Comparison of ENCODE assay signal across 1 cellular context in the genomic region with DNA sequence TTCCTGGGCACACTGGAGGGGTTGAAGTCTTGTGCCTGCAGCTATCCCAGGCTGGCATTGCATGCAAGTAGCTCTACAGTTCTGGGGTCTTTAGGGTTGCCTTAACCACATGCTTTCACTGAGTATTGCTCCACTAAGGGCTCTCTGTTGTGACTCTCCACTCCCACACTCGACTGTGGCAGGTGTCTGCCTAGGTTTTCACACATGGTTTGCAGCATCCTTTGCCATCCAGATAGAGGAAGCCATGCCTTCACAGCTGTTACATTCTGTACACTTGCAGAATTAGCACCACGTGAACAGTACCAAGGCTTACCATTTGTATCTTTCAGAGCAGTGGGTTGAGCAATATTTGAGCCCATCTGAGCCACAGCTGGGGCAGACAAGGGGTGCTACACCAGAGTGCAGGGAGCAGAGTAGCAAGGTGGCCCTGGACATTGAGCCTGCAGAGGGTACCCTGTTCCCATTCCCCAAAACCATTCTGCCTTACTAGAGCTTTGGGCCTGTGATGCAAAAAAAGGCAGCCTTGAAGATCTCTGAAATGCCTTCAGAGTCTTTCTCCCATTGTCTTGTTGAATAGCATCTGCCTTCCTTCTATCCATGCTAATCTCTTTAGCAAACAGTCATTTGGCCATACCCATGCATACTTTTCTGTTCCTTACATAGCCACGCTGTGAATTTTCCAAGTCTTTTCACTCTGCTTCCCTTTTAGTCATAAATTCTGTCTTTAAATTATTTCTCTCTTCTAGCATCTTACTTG.
TF ChIP-seq lines count a peak whose summit lies in the region.

No MANE protein-coding gene starts in this region.

TF ChIP-seq in H1, 55 proteins besides CTCF, POLR2A, EP300 and RAD21 (continued from another document):
- 0 out of 2 replicates have a peak, but pooled peaks have one; percentile 17 for TF ChIP-seq MAX (IDR thresholded peaks at IDR 0.05)
